16 cellular contexts compared by ENCODE assay signal in the genomic region with DNA sequence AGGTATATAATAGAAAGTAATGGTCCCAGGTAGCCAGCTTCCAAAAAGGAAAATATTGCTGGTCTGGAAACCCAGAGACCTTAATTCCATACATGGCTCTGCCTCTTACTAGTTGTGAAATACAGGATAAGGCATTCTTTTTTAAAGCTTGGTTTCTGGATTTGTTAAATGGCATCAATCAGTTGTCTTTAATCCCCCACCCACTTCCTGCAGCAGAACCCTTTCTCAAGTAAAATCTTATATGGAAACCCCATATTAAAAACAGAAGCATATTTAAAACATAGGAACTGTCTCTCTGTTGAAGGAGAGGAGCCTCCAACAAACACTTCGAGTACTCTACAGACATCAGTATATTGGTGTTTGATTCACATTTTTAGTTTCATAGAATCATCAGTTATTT. TPM values are rescaled to one million over a fixed set of nuclear protein-coding genes. Genes with fewer than 3 reads are reported as not detected.
DNase-seq lines count a peak whose midpoint lies in the region; ATAC-seq, FAIRE-seq and TF ChIP-seq lines count a peak whose summit lies in the region.
"Had no signal": no experiment of that assay in that cellular context is flagged by ENCODE, and none has a peak within 500 bp of the region (broad histone marks: within the 10 kb centered on the region; RNA-seq: fewer than 3 reads in every experiment).

No MANE protein-coding gene starts in this region.

- H3K4me3 ChIP-seq in OCI-LY7 (ENCODE audit: low read depth, low read length, poor library complexity, severe bottlenecking) (no peak overlapping the region), skeletal muscle tissue (ENCODE audit: low read length in 3 of 3) (no peak overlapping the region)
- H3K4me3 ChIP-seq: ovary, skin epidermis had no signal

- no peaks in the 10 kb centered on the region for H3K9me3 Mint-ChIP-seq in naive thymus-derived CD8-positive, alpha-beta T cell
- H3K9me3 Mint-ChIP-seq: activated naive CD8-positive, alpha-beta T cell treated with anti-CD3 and anti-CD28 coated beads for 36 hours had no signal

- no peak for ATAC-seq in foreskin keratinocyte
- ATAC-seq in naive thymus-derived CD8-positive, alpha-beta T cell, result no peak

- peaks cover 0 to 7% (median 1%) of the 10 kb centered on the region in 4 donors for H3K4me1 Mint-ChIP-seq in naive thymus-derived CD8-positive, alpha-beta T cell

- H3K36me3 Mint-ChIP-seq in naive thymus-derived CD8-positive, alpha-beta T cell, result peaks cover 0 to 7% (median 3%) of the 10 kb centered on the region in 3 donors

- no peak overlapping the region for H3K27ac Mint-ChIP-seq in naive thymus-derived CD8-positive, alpha-beta T cell
- H3K27ac Mint-ChIP-seq: activated naive CD8-positive, alpha-beta T cell treated with anti-CD3 and anti-CD28 coated beads for 36 hours had no signal

- no TSS peak for BruUV-seq in OCI-LY7 (replicated peaks; lab: Mats Ljungman, UMichigan)

- no peak overlapping the region for H3K4me3 Mint-ChIP-seq in naive thymus-derived CD8-positive, alpha-beta T cell
- H3K4me3 Mint-ChIP-seq: activated naive CD8-positive, alpha-beta T cell treated with anti-CD3 and anti-CD28 coated beads for 36 hours had no signal

- 0 out of 2 replicates have a peak overlapping the region, but pooled peaks have one; percentile 38 for H2AFZ ChIP-seq in OCI-LY7 (ENCODE audit: low read length)

- CTCF ChIA-PET in OCI-LY7 (lab: Charles Lee; ENCODE audit: unreplicated experiment), result no interaction called here

- H3K27me3 ChIP-seq in foreskin keratinocyte (no peaks in the 10 kb centered on the region), skeletal muscle tissue (ENCODE audit: control insufficient read depth in 3 of 3, insufficient read depth in 3 of 3, low read length in 3 of 3) (no peaks in the 10 kb centered on the region)
- H3K27me3 ChIP-seq: BE2C, ovary had no signal

- peaks cover 0 to 5% (median 4%) of the 10 kb centered on the region in 5 donors for H3K27me3 Mint-ChIP-seq in naive thymus-derived CD8-positive, alpha-beta T cell

- POLR2A ChIA-PET in OCI-LY7 (lab: Charles Lee), result interaction anchor here (0.6 kb wide), 1 partner anchor 280 kb away, joined by 3 read pairs; no protein-coding TSS in a partner anchor
- POLR2A ChIA-PET in naive thymus-derived CD8-positive, alpha-beta T cell (lab: Charles Lee), result no interaction called here

- no peaks in the 10 kb centered on the region for H3K36me3 ChIP-seq in OCI-LY7 (ENCODE audit: insufficient read depth, low read length)
- H3K36me3 ChIP-seq in skeletal muscle tissue (ENCODE audit: control insufficient read depth in 3 of 3, insufficient read depth in 3 of 3, low read length in 3 of 3), result peaks cover 0 to 8% (median 0%) of the 10 kb centered on the region in 3 donors
- H3K36me3 ChIP-seq: BE2C, ovary had no signal

- no peaks in the 10 kb centered on the region for H3K9me3 ChIP-seq in OCI-LY7 (ENCODE audit: low read length)
- H3K9me3 ChIP-seq in skeletal muscle tissue (ENCODE audit: control insufficient read depth in 3 of 3, low read length in 3 of 3), result no peaks in the 10 kb centered on the region
- H3K9me3 ChIP-seq: BE2C, ovary had no signal

- H3K9ac ChIP-seq in skeletal muscle tissue (ENCODE audit: low read depth in 1 of 3, low read length in 3 of 3), result no peak overlapping the region

- intact Hi-C loops in OCI-LY7 (cut with micrococcal nuclease; ENCODE audit: unreplicated experiment), result no loop called here

- H3K79me2 ChIP-seq in OCI-LY7 (ENCODE audit: insufficient read depth, low read depth, low read length), result no peaks in the 10 kb centered on the region

- no peaks in the 10 kb centered on the region for H4K20me1 ChIP-seq in OCI-LY7 (ENCODE audit: insufficient read depth, low read length)

- H3K9me2 ChIP-seq in OCI-LY7 (ENCODE audit: insufficient read depth, low read length), result no peaks in the 10 kb centered on the region

- peaks cover 25% of the 10 kb centered on the region for H3K4me1 ChIP-seq in OCI-LY7 (ENCODE audit: insufficient read depth, low read length, poor library complexity, severe bottlenecking)
- peaks cover 9% of the 10 kb centered on the region for H3K4me1 ChIP-seq in foreskin keratinocyte
- peaks cover 11 to 17% (median 12%) of the 10 kb centered on the region in 3 donors for H3K4me1 ChIP-seq in skeletal muscle tissue (ENCODE audit: control insufficient read depth in 3 of 3, insufficient read depth in 3 of 3, low read length in 3 of 3)

- no peak overlapping the region for H3K27ac ChIP-seq in OCI-LY7 (ENCODE audit: low read depth, low read length, poor library complexity, severe bottlenecking)
- H3K27ac ChIP-seq in foreskin keratinocyte, result peak overlapping the region; percentile 79
- peak overlapping the region; percentile 67 for H3K27ac ChIP-seq in skeletal muscle tissue (ENCODE audit: low read depth, low read length)
- H3K27ac ChIP-seq: skin epidermis had no signal

- TF ChIP-seq CTCF in OCI-LY7 (conservative IDR thresholded peaks at IDR 0.05; ENCODE audit: low read length) (no peak), foreskin keratinocyte (conservative IDR thresholded peaks at IDR 0.05) (no peak)

- no peak overlapping the region for H3K4me2 ChIP-seq in OCI-LY7 (ENCODE audit: low read length)

- peak; percentile 36 for FAIRE-seq in G401.6 (lab: Jason Lieb, UNC)

- no peak for DNase-seq in OCI-LY7 (ENCODE audit: low spot score)
- DNase-seq in foreskin keratinocyte, result no peak
- no peak for DNase-seq in activated CD4-positive, CD25-positive, alpha-beta regulatory T cell treated with anti-CD3 and anti-CD28 coated beads, Interleukin-2, amount 50 U/mL, for 72 hours
- no peak for DNase-seq in naive thymus-derived CD8-positive, alpha-beta T cell
- no peak for DNase-seq in NCI-H146 (lab: John Stamatoyannopoulos, UW)
- DNase-seq: activated CD8-positive, alpha-beta memory T cell treated with anti-CD3 and anti-CD28 coated beads for 24 hours; activated naive CD8-positive, alpha-beta T cell treated with anti-CD3 and anti-CD28 coated beads for 36 hours; BE2C; NCI-H1436; NCI-H226; ovary; SHP77 treated with DMSO at 0.1 percent for 48 hours; stimulated activated CD4-positive, alpha-beta T cell treated with anti-CD3 and anti-CD28 coated beads, Interleukin-4, amount 100 ng/mL, for 1 hour had no signal

RNA-seq across cellular contexts. Expression of a gene that starts 6.2 kb away (rescaled TPM):
- total RNA-seq in OCI-LY7 (2014; rRNA removed; shearing (Covaris generic)), result 0.77 and 1.3 TPM in 2 replicates
- total RNA-seq in OCI-LY7 (2022) (2.0 and 2.4 TPM in 2 replicates), foreskin keratinocyte (1.9 and 2.4 TPM in 2 replicates), skeletal muscle tissue (4.7 TPM)
- polyA plus RNA-seq in foreskin keratinocyte, result 0.34 and 0.46 TPM in 2 replicates
- total RNA-seq in naive thymus-derived CD8-positive, alpha-beta T cell, result under 1 TPM; 0.49 to 0.78 TPM
- under 1 TPM; 0.05 to 0.32 (median 0.08) TPM for polyA plus RNA-seq in naive thymus-derived CD8-positive, alpha-beta T cell
